ENCODE assay signal across 8 cellular contexts in genomic region chr1:111032295-111032897, GRCh38.
A peak's percentile ranks its signal among the peaks of the same experiment; 100 is the strongest.
DNase-seq lines count a peak whose midpoint lies in the region; ATAC-seq and TF ChIP-seq lines count a peak whose summit lies in the region.

No MANE protein-coding gene starts in this region.

- peak; percentile 43 for ATAC-seq in CD4-positive, alpha-beta T cell (ENCODE audit: poor library complexity)
- ATAC-seq in left lobe of liver (peak; percentile 82), thoracic aorta (ENCODE audit: insufficient number of reproducible peaks, low FRiP score, low read depth) (no peak), GM18858 (IDR thresholded peaks at IDR 0.05; ENCODE audit: unreplicated experiment) (no peak)

- H3K27me3 Mint-ChIP-seq in CD4-positive, alpha-beta T cell: peaks cover 35% of the 10 kb centered on the region

- in situ Hi-C loops in GM13976 (cut with MboI; ENCODE audit: low sequenced_read_pairs, unreplicated experiment): no loop called here

- H3K27ac ChIP-seq in CD4-positive, alpha-beta T cell (ENCODE audit: low read depth, low read length): no peak overlapping the region
- H3K27ac ChIP-seq in thoracic aorta: no peak overlapping the region

- CTCF ChIA-PET in CD4-positive, alpha-beta T cell (lab: Charles Lee): no interaction called here

- H3K4me3 ChIP-seq in thoracic aorta (no peak overlapping the region), lower leg skin (ENCODE audit: low read depth, poor library complexity, severe bottlenecking) (no peak overlapping the region)

- peak; percentile 94 for TF ChIP-seq CTCF in CD4-positive, alpha-beta T cell (IDR thresholded peaks at IDR 0.05)
- TF ChIP-seq CTCF in GM13976 (IDR thresholded peaks at IDR 0.05; ENCODE audit: borderline replicate concordance, control extremely low read depth, extremely low read depth, insufficient read depth, missing control alignments) (peak; percentile 73), thoracic aorta (IDR thresholded peaks at IDR 0.05) (peak; percentile 37), lower leg skin (IDR thresholded peaks at IDR 0.05) (no peak)

- H3K36me3 ChIP-seq in thoracic aorta: no peaks in the 10 kb centered on the region

- 23 to 25% methylated on average over 9 of the region's 9 CpGs for WGBS in lower leg skin, 2 donors

- H3K27ac Mint-ChIP-seq in CD4-positive, alpha-beta T cell: no peak overlapping the region

- H3K4me3 Mint-ChIP-seq in CD4-positive, alpha-beta T cell: no peak overlapping the region

- H3K36me3 Mint-ChIP-seq in CD4-positive, alpha-beta T cell (ENCODE audit: low read depth): no peaks in the 10 kb centered on the region

- intact Hi-C loops in CD4-positive, alpha-beta T cell (cut with DNase I, micrococcal nuclease): loop anchor here (2.0 to 5.0 kb wide), 2 partner anchors 190 to 250 kb away; no protein-coding TSS in a partner anchor
- intact Hi-C loops in lower leg skin (cut with DNase I; ENCODE audit: low total_unique reads): no loop called here

- H3K9me3 Mint-ChIP-seq in CD4-positive, alpha-beta T cell: no peaks in the 10 kb centered on the region

- no peak for TF ChIP-seq POLR2A in lower leg skin (IDR thresholded peaks at IDR 0.05)

- POLR2A ChIA-PET in CD4-positive, alpha-beta T cell (lab: Charles Lee): no interaction called here

- no peaks in the 10 kb centered on the region for H3K4me1 ChIP-seq in thoracic aorta (ENCODE audit: control insufficient read depth in 1 of 2, low read depth in 2 of 2)

- peaks cover 5% of the 10 kb centered on the region for H3K4me1 Mint-ChIP-seq in CD4-positive, alpha-beta T cell (ENCODE audit: low read depth)

- H3K27me3 ChIP-seq in CD4-positive, alpha-beta T cell (ENCODE audit: control insufficient read depth, insufficient read depth, low read length): no peaks in the 10 kb centered on the region
- H3K27me3 ChIP-seq in thoracic aorta (replicated peaks; ENCODE audit: insufficient read depth): no peaks in the 10 kb centered on the region

- no peaks in the 10 kb centered on the region for H3K9me3 ChIP-seq in CD4-positive, alpha-beta T cell (ENCODE audit: control insufficient read depth, low read length)
- H3K9me3 ChIP-seq in thoracic aorta: peaks cover 4% of the 10 kb centered on the region

- peak in 6 of 10 experiments; percentile 4 to 26 (median 10) for DNase-seq in CD4-positive, alpha-beta T cell
- DNase-seq in GM13976 (ENCODE audit: low spot score) (peak; percentile 41), NCI-H526 treated with DMSO at 0.1 percent for 48 hours (lab: John Stamatoyannopoulos, UW) (peak; percentile 36), amniotic epithelial cell (ENCODE audit: low read depth) (peak; percentile 13), left lobe of liver (ENCODE audit: low spot score) (no peak), thoracic aorta (ENCODE audit: low spot score) (no peak), lower leg skin (ENCODE audit: low spot score in 2 of 2) (no peak)

Comparison
In these comparisons a context has a peak if more than half of its experiments do, and no peak if none do; other contexts are left out.
1. ATAC-seq: peak in CD4-positive, alpha-beta T cell (single experiment) and left lobe of liver (single experiment); none in thoracic aorta (single experiment) and GM18858 (single experiment).
2. DNase-seq: peak in CD4-positive, alpha-beta T cell (6 of 10), GM13976 (single experiment), NCI-H526 treated with DMSO at 0.1 percent for 48 hours (single experiment) and amniotic epithelial cell (single experiment); none in left lobe of liver (single experiment), thoracic aorta (single experiment) and lower leg skin (0 of 2).
3. CTCF ChIP-seq: peak in CD4-positive, alpha-beta T cell (single experiment), GM13976 (single experiment) and thoracic aorta (single experiment); none in lower leg skin (0 of 3).